Comparison of ENCODE assay signal across 20 cellular contexts in genomic region chr9:38089387-38090165, GRCh38.
"Had no signal": no experiment of that assay in that cellular context is flagged by ENCODE, and none has a peak within 500 bp of the region (broad histone marks: within the 10 kb centered on the region; RNA-seq: fewer than 3 reads in every experiment).

No MANE protein-coding gene starts in this region.

- H3K27me3 Mint-ChIP-seq: activated CD4-positive, alpha-beta T cell treated with anti-CD3 and anti-CD28 coated beads for 36 hours had no signal

- ATAC-seq: activated CD4-positive, alpha-beta T cell treated with anti-CD3 and anti-CD28 coated beads for 36 hours; gastrocnemius medialis; naive thymus-derived CD4-positive, alpha-beta T cell; sciatic nerve had no signal

- H3K36me3 ChIP-seq: ascending aorta, colonic mucosa, gastrocnemius medialis, neural progenitor cell, tibial artery, vagina had no signal

- H3K27ac ChIP-seq: ascending aorta, colonic mucosa, gastrocnemius medialis, neural progenitor cell, parathyroid adenoma, tibial artery, vagina had no signal

- H3K4me1 Mint-ChIP-seq: activated CD4-positive, alpha-beta T cell treated with anti-CD3 and anti-CD28 coated beads for 36 hours; activated naive CD4-positive, alpha-beta T cell treated with anti-CD3 and anti-CD28 coated beads, Interleukin-2, amount 50 U/mL, for 24 hours had no signal

- H3K27ac Mint-ChIP-seq: activated CD4-positive, alpha-beta T cell treated with anti-CD3 and anti-CD28 coated beads for 36 hours; activated naive CD4-positive, alpha-beta T cell treated with anti-CD3 and anti-CD28 coated beads, Interleukin-2, amount 50 U/mL, for 24 hours; activated T-cell treated with anti-CD3 and anti-CD28 coated beads, Interleukin-2, amount 50 U/mL, for 24 hours; activated T-helper 2 cell treated with anti-CD3 and anti-CD28 coated beads, Interferon-gamma antibody, Interleukin-2, Interleukin-4, amounts not matched to agents 10 μg/mL and 5 μg/mL and 100 μg/mL, durations not matched to agents 14 hours and 24 hours and 36 hours; naive thymus-derived CD4-positive, alpha-beta T cell; neural progenitor cell had no signal

- H3K27me3 ChIP-seq: ascending aorta, colonic mucosa, gastrocnemius medialis, tibial artery, vagina had no signal

- H3K79me2 ChIP-seq: parathyroid adenoma had no signal

- H3K4me1 ChIP-seq: ascending aorta, colonic mucosa, parathyroid adenoma, vagina had no signal

- DNase-seq: activated CD4-positive, alpha-beta T cell treated with anti-CD3 and anti-CD28 coated beads for 36 hours; activated CD4-positive, alpha-beta T cell treated with anti-CD3 and anti-CD28 coated beads, Interleukin-2, amount 50 U/mL, for 48 hours; activated T-cell treated with anti-CD3 and anti-CD28 coated beads, Interleukin-2, amount 50 U/mL, for 24 hours; colonic mucosa; gastrocnemius medialis; head of caudate nucleus; kidney glomerular epithelial cell; mesenchymal stem cell; naive thymus-derived CD4-positive, alpha-beta T cell; stimulated activated naive CD4-positive, alpha-beta T cell; substantia nigra; tibial artery had no signal

- H3K9me3 Mint-ChIP-seq: activated naive CD4-positive, alpha-beta T cell treated with anti-CD3 and anti-CD28 coated beads, Interleukin-2, amount 50 U/mL, for 24 hours; activated T-cell treated with anti-CD3 and anti-CD28 coated beads, Interleukin-2, amount 50 U/mL, for 24 hours; activated T-helper 2 cell treated with anti-CD3 and anti-CD28 coated beads, Interferon-gamma antibody, Interleukin-2, Interleukin-4, amounts not matched to agents 10 μg/mL and 5 μg/mL and 100 μg/mL, durations not matched to agents 14 hours and 24 hours and 36 hours; central memory CD8-positive, alpha-beta T cell; naive thymus-derived CD4-positive, alpha-beta T cell; neural progenitor cell had no signal

- H3K4me3 Mint-ChIP-seq: activated CD4-positive, alpha-beta T cell treated with anti-CD3 and anti-CD28 coated beads for 36 hours; activated naive CD4-positive, alpha-beta T cell treated with anti-CD3 and anti-CD28 coated beads, Interleukin-2, amount 50 U/mL, for 24 hours; activated T-cell treated with anti-CD3 and anti-CD28 coated beads, Interleukin-2, amount 50 U/mL, for 24 hours; central memory CD8-positive, alpha-beta T cell; naive thymus-derived CD4-positive, alpha-beta T cell; neural progenitor cell had no signal

- H3K9ac ChIP-seq: neural progenitor cell, parathyroid adenoma had no signal

- H3K4me2 ChIP-seq: neural progenitor cell had no signal

- H3K9me3 ChIP-seq: ascending aorta, colonic mucosa, gastrocnemius medialis, tibial artery, vagina had no signal

- H2AFZ ChIP-seq: neural progenitor cell, parathyroid adenoma had no signal

- H3K36me3 Mint-ChIP-seq: activated naive CD4-positive, alpha-beta T cell treated with anti-CD3 and anti-CD28 coated beads, Interleukin-2, amount 50 U/mL, for 24 hours; naive thymus-derived CD4-positive, alpha-beta T cell; neural progenitor cell had no signal

- H3K4me3 ChIP-seq: ascending aorta, colonic mucosa, gastrocnemius medialis, neural progenitor cell, tibial artery, vagina had no signal
